1 cellular context compared by ENCODE assay signal in the genomic region with DNA sequence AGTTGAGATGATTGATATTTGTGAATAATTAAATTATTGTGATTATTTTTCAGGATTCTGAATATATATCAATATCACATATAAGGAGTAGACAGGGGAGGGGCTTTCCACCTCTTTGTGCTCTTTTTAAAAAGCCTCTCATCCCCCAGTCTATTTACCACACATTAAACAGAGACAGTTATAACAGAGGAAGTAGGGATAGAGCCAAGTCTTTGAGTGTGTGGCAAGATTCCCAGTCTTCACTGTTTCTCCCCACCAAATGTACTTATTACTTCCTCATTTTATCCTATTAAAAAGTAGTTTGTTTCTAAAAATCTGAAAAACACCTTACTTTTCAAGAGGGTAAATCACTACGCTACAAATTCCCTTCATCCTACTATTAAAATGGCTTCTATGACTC.
TF ChIP-seq lines count a peak whose summit lies in the region.

No MANE protein-coding gene starts in this region.

TF ChIP-seq in endothelial cell of umbilical vein, 7 proteins besides CTCF, POLR2A, EP300 and RAD21 (continued from another document):
- TF ChIP-seq MYC (IDR thresholded peaks at IDR 0.05; ENCODE audit: low read depth, low read length) (no peak), POLR2AphosphoS5 (IDR thresholded peaks at IDR 0.05; ENCODE audit: insufficient read depth, low read depth, low read length) (no peak), EZH2 (IDR thresholded peaks at IDR 0.05; ENCODE audit: borderline replicate concordance, low read depth, low read length, severe bottlenecking) (no peak)
